In the genomic region with DNA sequence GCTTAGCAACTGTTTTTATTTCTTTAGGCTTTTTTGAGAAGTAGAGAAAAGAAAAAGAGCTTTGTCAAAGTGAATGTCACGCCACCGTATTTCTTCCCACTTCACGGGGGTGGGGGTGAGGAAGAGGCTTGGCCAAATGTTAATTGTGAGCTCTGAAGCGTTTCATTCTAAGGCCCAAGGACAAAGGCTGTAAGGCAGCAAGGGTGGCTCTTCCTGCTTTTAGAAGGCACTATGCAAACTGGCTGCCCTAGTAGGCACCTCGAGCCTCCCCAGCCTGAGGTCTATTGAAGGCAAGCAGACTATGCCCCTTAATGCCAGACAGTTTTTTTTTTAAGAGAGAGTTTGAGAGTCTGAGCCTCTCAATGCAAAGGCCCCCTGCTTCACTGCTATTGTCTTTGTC, we compare ENCODE assay signal across 22 cellular contexts.
"Had no signal": no experiment of that assay in that cellular context is flagged by ENCODE, and none has a peak within 500 bp of the region (broad histone marks: within the 10 kb centered on the region; RNA-seq: fewer than 3 reads in every experiment).

No MANE protein-coding gene starts in this region.

- ATAC-seq: effector memory CD8-positive, alpha-beta T cell; left lobe of liver; natural killer cell; right lobe of liver; stimulated activated naive B cell treated with anti-CD40 and anti-IgM and Interleukin-4, amounts not matched to agents 10 μg/mL and 1 μg/mL and 100 μg/mL, for 72 hours; upper lobe of right lung had no signal

- H3K4me3 Mint-ChIP-seq: effector memory CD8-positive, alpha-beta T cell; memory B cell; natural killer cell; stimulated activated naive B cell treated with anti-CD40 and anti-IgM and Interleukin-4, amounts not matched to agents 10 μg/mL and 1 μg/mL and 100 μg/mL, for 72 hours; stimulated activated naive CD8-positive, alpha-beta T cell treated with anti-CD3 and anti-CD28 coated beads, Interleukin-15, Interleukin-2, amounts not matched to agents 100 ng/mL and 50 ng/mL, for 24 hours had no signal

- H2AFZ ChIP-seq: parathyroid adenoma had no signal

- H3K36me3 ChIP-seq: neutrophil, right lobe of liver, thoracic aorta, transverse colon, upper lobe of right lung, uterus had no signal

- H3K27ac ChIP-seq: neutrophil, parathyroid adenoma, right lobe of liver, thoracic aorta, transverse colon, upper lobe of right lung, uterus had no signal

- H3K9ac ChIP-seq: parathyroid adenoma had no signal

- H3K4me1 Mint-ChIP-seq: memory B cell; natural killer cell; stimulated activated naive B cell treated with anti-CD40 and anti-IgM and Interleukin-4, amounts not matched to agents 10 μg/mL and 1 μg/mL and 100 μg/mL, for 72 hours had no signal

- FAIRE-seq: frontal cortex, keratinocyte, small intestine had no signal

- H3K9me3 Mint-ChIP-seq: effector memory CD8-positive, alpha-beta T cell; memory B cell; natural killer cell; stimulated activated naive B cell treated with anti-CD40 and anti-IgM and Interleukin-4, amounts not matched to agents 10 μg/mL and 1 μg/mL and 100 μg/mL, for 72 hours; stimulated activated naive CD8-positive, alpha-beta T cell treated with anti-CD3 and anti-CD28 coated beads, Interleukin-15, Interleukin-2, amounts not matched to agents 100 ng/mL and 50 ng/mL, for 24 hours had no signal

- H3K27me3 ChIP-seq: neutrophil, right lobe of liver, transverse colon, upper lobe of right lung, uterus had no signal

- H3K36me3 Mint-ChIP-seq: memory B cell; natural killer cell; stimulated activated naive B cell treated with anti-CD40 and anti-IgM and Interleukin-4, amounts not matched to agents 10 μg/mL and 1 μg/mL and 100 μg/mL, for 72 hours had no signal

- H3K4me1 ChIP-seq: parathyroid adenoma, right lobe of liver, upper lobe of right lung, uterus had no signal

- H3K79me2 ChIP-seq: parathyroid adenoma had no signal

- DNase-seq: cortex of kidney; effector memory CD8-positive, alpha-beta T cell; hypothalamus; natural killer cell; right lobe of liver; small intestine; stimulated activated CD4-positive, alpha-beta T cell treated with anti-CD3 and anti-CD28 coated beads, Interleukin-15, amount 100 ng/mL, for 24 hours; stimulated activated CD4-positive, alpha-beta T cell treated with anti-CD3 and anti-CD28 coated beads, Interleukin-2, amount 100 ng/mL, for 48 hours; stimulated activated naive B cell treated with anti-CD40 and anti-IgM and Interleukin-4, amounts not matched to agents 10 μg/mL and 1 μg/mL and 100 μg/mL, for 72 hours; transverse colon; upper lobe of right lung; uterus had no signal

- H3K9me3 ChIP-seq: neutrophil, right lobe of liver, thoracic aorta, transverse colon, upper lobe of right lung, uterus had no signal

- H3K4me3 ChIP-seq: lung, right lobe of liver, thoracic aorta, transverse colon, upper lobe of right lung, uterus had no signal

- H3K27me3 Mint-ChIP-seq: memory B cell; progenitor cell of endocrine pancreas; stimulated activated naive CD8-positive, alpha-beta T cell treated with anti-CD3 and anti-CD28 coated beads, Interleukin-15, Interleukin-2, amounts not matched to agents 100 ng/mL and 50 ng/mL, for 24 hours had no signal

- H3K27ac Mint-ChIP-seq: effector memory CD8-positive, alpha-beta T cell; memory B cell; natural killer cell; progenitor cell of endocrine pancreas; stimulated activated naive B cell treated with anti-CD40 and anti-IgM and Interleukin-4, amounts not matched to agents 10 μg/mL and 1 μg/mL and 100 μg/mL, for 72 hours; stimulated activated naive CD8-positive, alpha-beta T cell treated with anti-CD3 and anti-CD28 coated beads, Interleukin-15, Interleukin-2, amounts not matched to agents 100 ng/mL and 50 ng/mL, for 24 hours had no signal
